16 cellular contexts compared by ENCODE assay signal in genomic region chr10:107576746-107577145, GRCh38.
DNase-seq lines count a peak whose midpoint lies in the region; ATAC-seq, FAIRE-seq and TF ChIP-seq lines count a peak whose summit lies in the region.
"Had no signal": no experiment of that assay in that cellular context is flagged by ENCODE, and none has a peak within 500 bp of the region (broad histone marks: within the 10 kb centered on the region; RNA-seq: fewer than 3 reads in every experiment).

No MANE protein-coding gene starts in this region.

- 22 to 38% methylated on average over 2 of the region's 2 CpGs for WGBS in upper lobe of left lung, 2 donors

- DNase-seq in AG20443 (ENCODE audit: low spot score) (peak; percentile 10), M059J (ENCODE audit: low read depth) (peak; percentile 61), bronchial epithelial cell (ENCODE audit: low read depth) (peak; percentile 38), myocyte (ENCODE audit: low read depth) (peak; percentile 95), NCI-H510A treated with DMSO at 0.1 percent for 48 hours (lab: John Stamatoyannopoulos, UW) (no peak), upper lobe of left lung (no peak)
- no peak for DNase-seq in stimulated activated CD4-positive, alpha-beta T cell treated with anti-CD3 and anti-CD28 coated beads, Interleukin-12 subunit alpha, Interleukin-12 subunit beta, amount 100 ng/mL, for 4 hours
- DNase-seq: activated CD4-positive, alpha-beta T cell treated with anti-CD3 and anti-CD28 coated beads for 4 hours; COR-L47; erythroblast; Karpas-422; NCI-H2029; NCI-H526; testis had no signal

- no peaks in the 10 kb centered on the region for H3K36me3 ChIP-seq in bronchial epithelial cell (ENCODE audit: control insufficient read depth, insufficient read depth, low read length)
- H3K36me3 ChIP-seq in upper lobe of left lung = no peaks in the 10 kb centered on the region

- H3K27me3 ChIP-seq in bronchial epithelial cell (ENCODE audit: control insufficient read depth, insufficient read depth, low read length) (no peaks in the 10 kb centered on the region), upper lobe of left lung (no peaks in the 10 kb centered on the region)
- H3K27me3 ChIP-seq: testis had no signal

- no peak overlapping the region for H3K4me3 ChIP-seq in bronchial epithelial cell (ENCODE audit: low read depth, low read length)
- no peak overlapping the region for H3K4me3 ChIP-seq in upper lobe of left lung
- H3K4me3 ChIP-seq: testis had no signal

- TF ChIP-seq EP300 in upper lobe of left lung (IDR thresholded peaks at IDR 0.05) = no peak

- no peaks in the 10 kb centered on the region for H3K9me3 ChIP-seq in upper lobe of left lung
- H3K9me3 ChIP-seq: testis had no signal

- no peak overlapping the region for H3K27ac ChIP-seq in upper lobe of left lung
- H3K27ac ChIP-seq: testis had no signal

- no peaks in the 10 kb centered on the region for H3K4me1 ChIP-seq in upper lobe of left lung
- H3K4me1 ChIP-seq: testis had no signal

- no peak for TF ChIP-seq POLR2A in upper lobe of left lung (IDR thresholded peaks at IDR 0.05)

- FAIRE-seq in bronchial epithelial cell (lab: Jason Lieb, UNC) = no peak
- FAIRE-seq: colon had no signal

- no peak for TF ChIP-seq CTCF in bronchial epithelial cell (IDR thresholded peaks at IDR 0.05; ENCODE audit: insufficient read depth, low read length, severe bottlenecking)
- TF ChIP-seq CTCF in upper lobe of left lung (IDR thresholded peaks at IDR 0.05) = no peak

- no peak for ATAC-seq in HG03025 (IDR thresholded peaks at IDR 0.05; ENCODE audit: low FRiP score, unreplicated experiment)
- no peak for ATAC-seq in upper lobe of left lung (ENCODE audit: low FRiP score in 2 of 2)

Comparison
In these comparisons a context has a peak if more than half of its experiments do, and no peak if none do; other contexts are left out.
1. DNase-seq: peak in AG20443 (single experiment), M059J (single experiment), bronchial epithelial cell (single experiment) and myocyte (single experiment); none in NCI-H510A treated with DMSO at 0.1 percent for 48 hours (single experiment), upper lobe of left lung (0 of 2) and stimulated activated CD4-positive, alpha-beta T cell treated with anti-CD3 and anti-CD28 coated beads, Interleukin-12 subunit alpha, Interleukin-12 subunit beta, amount 100 ng/mL, for 4 hours (single experiment).